Comparison of ENCODE assay signal across 8 cellular contexts in genomic region chr1:31065310-31066217, GRCh38. TPM values are rescaled to one million over a fixed set of nuclear protein-coding genes. Genes with fewer than 3 reads are reported as not detected.
A peak's percentile ranks its signal among the peaks of the same experiment; 100 is the strongest.
DNase-seq lines count a peak whose midpoint lies in the region; ATAC-seq and TF ChIP-seq lines count a peak whose summit lies in the region.

Gene PUM1 (minus strand): TSS chr1:31065717. CDS start chr1:31059566, 6,151 bp downstream.

- peaks cover 25% of the 10 kb centered on the region for H3K4me1 Mint-ChIP-seq in CD14-positive monocyte

- peaks cover 0 to 2% (median 0%) of the 10 kb centered on the region in 3 donors for H3K27me3 Mint-ChIP-seq in CD14-positive monocyte (ENCODE audit: low read depth in 3 of 3)

- H3K4me3 ChIP-seq in right lobe of liver, result peak within 1 kb of the TSS; percentile 77 to 88 (median 80)

- H3K27ac Mint-ChIP-seq in CD14-positive monocyte, result peak within 1 kb of the TSS; percentile 99 to 100 (median 99)

- H3K27ac ChIP-seq in right lobe of liver, result peak within 1 kb of the TSS; percentile 93 to 96 (median 95)

- peak; percentile 76 for TF ChIP-seq POLR2A in right lobe of liver (IDR thresholded peaks at IDR 0.05)

- no peaks in the 10 kb centered on the region for H3K36me3 ChIP-seq in right lobe of liver

- peaks cover 0 to under 1% of the 10 kb centered on the region in 2 donors for H3K36me3 Mint-ChIP-seq in CD14-positive monocyte

- TF ChIP-seq CTCF in CD14-positive monocyte (IDR thresholded peaks at IDR 0.05), result no peak
- peak in 3 of 4 donors; percentile 11 to 43 (median 27) for TF ChIP-seq CTCF in right lobe of liver (IDR thresholded peaks at IDR 0.05)

- peaks cover 0 to 5% (median 0%) of the 10 kb centered on the region in 7 donors for H3K9me3 Mint-ChIP-seq in CD14-positive monocyte

- peaks cover 0 to 33% (median 14%) of the 10 kb centered on the region in 4 donors for H3K4me1 ChIP-seq in right lobe of liver

- peak; percentile 89 for ATAC-seq in GM19395 (IDR thresholded peaks at IDR 0.05; ENCODE audit: unreplicated experiment)
- peak; percentile 89 for ATAC-seq in HG03565 (IDR thresholded peaks at IDR 0.05; ENCODE audit: unreplicated experiment)
- ATAC-seq in right lobe of liver, result peak; percentile 95 to 98 (median 96)

- DNase-seq in CD14-positive monocyte (ENCODE audit: low spot score), result peak; percentile 98
- DNase-seq in NCI-H774 (lab: John Stamatoyannopoulos, UW), result peak; percentile 100
- peak; percentile 99 for DNase-seq in activated CD4-positive, alpha-beta T cell treated with anti-CD3 and anti-CD28 coated beads, Interleukin-2, amount 50 U/mL, for 48 hours
- DNase-seq in dermis microvascular lymphatic vessel endothelial cell (ENCODE audit: low read depth in 2 of 2), result peak; percentile 97 to 99
- peak; percentile 99 to 100 (median 99) for DNase-seq in right lobe of liver
- peak; percentile 97 to 98 for DNase-seq in stimulated activated CD4-positive, alpha-beta T cell treated with anti-CD3 and anti-CD28 coated beads, Interleukin-4, amount 100 ng/mL, for 4 hours

- peak within 1 kb of the TSS; percentile 98 to 100 for H3K4me3 Mint-ChIP-seq in CD14-positive monocyte

- 0% methylated on average over 15 of the region's 72 CpGs for WGBS in right lobe of liver (ENCODE audit: insufficient coverage, low coverage, low lambda C conversion rate, missing lambda C conversion rate)

- H3K27me3 ChIP-seq in right lobe of liver, result no peaks in the 10 kb centered on the region

- no peaks in the 10 kb centered on the region for H3K9me3 ChIP-seq in right lobe of liver

- intact Hi-C loops in CD14-positive monocyte (cut with micrococcal nuclease), result no loop called here
- intact Hi-C loops in right lobe of liver (cut with DNase I), result no loop called here

RNA-seq across cellular contexts. Expression of gene PUM1, which starts in this region (rescaled TPM):
- 10 to 100 TPM; 55.0 to 86.1 TPM for polyA plus RNA-seq in CD14-positive monocyte
- total RNA-seq in dermis microvascular lymphatic vessel endothelial cell (58.5 and 79.9 TPM in 2 replicates), right lobe of liver (10 to 100 TPM; 30.9 to 51.6 (median 42.0) TPM)

Comparison
In these comparisons a context has a peak if more than half of its experiments do, and no peak if none do; other contexts are left out.
1. Peak in every context shown above with its lines: DNase-seq, ATAC-seq, H3K4me3 ChIP-seq and H3K27ac ChIP-seq.